14 cellular contexts compared by ENCODE assay signal in genomic region chrX:40127052-40127451, GRCh38. TPM values are rescaled to one million over a fixed set of nuclear protein-coding genes. Genes with fewer than 3 reads are reported as not detected.
DNase-seq lines count a peak whose midpoint lies in the region; ATAC-seq and TF ChIP-seq lines count a peak whose summit lies in the region.
"Had no signal": no experiment of that assay in that cellular context is flagged by ENCODE, and none has a peak within 500 bp of the region (broad histone marks: within the 10 kb centered on the region; RNA-seq: fewer than 3 reads in every experiment).

No MANE protein-coding gene starts in this region.

- TF ChIP-seq CTCF in Loucy (conservative IDR thresholded peaks at IDR 0.05; ENCODE audit: low read length) (no peak), osteoblast (IDR thresholded peaks at IDR 0.05; ENCODE audit: extremely low read depth, low read depth, low read length) (no peak), Caco-2 (IDR thresholded peaks at IDR 0.05; ENCODE audit: insufficient read depth in 1 of 2, low read depth in 1 of 2, low read length in 1 of 2, severe bottlenecking in 1 of 2, unreplicated experiment in 1 of 2) (no peak)

- peaks cover 6% of the 10 kb centered on the region for H3K4me1 Mint-ChIP-seq in activated CD4-positive, alpha-beta T cell treated with anti-CD3 and anti-CD28 coated beads, Interleukin-2, amount 10 ng/mL, durations not matched to agents 24 days and 14 days
- H3K4me1 Mint-ChIP-seq in Caco-2 (ENCODE audit: low read depth, unreplicated experiment): no peaks in the 10 kb centered on the region

- CTCF ChIA-PET in Caco-2 (lab: Charles Lee): no interaction called here

- intact Hi-C loops in activated CD4-positive, alpha-beta T cell treated with anti-CD3 and anti-CD28 coated beads, Interleukin-2, amount 10 ng/mL, durations not matched to agents 24 days and 14 days (cut with micrococcal nuclease): no loop called here
- intact Hi-C loops in Caco-2 (cut with micrococcal nuclease; ENCODE audit: unreplicated experiment): no loop called here

- H3K27me3 Mint-ChIP-seq in activated CD4-positive, alpha-beta T cell treated with anti-CD3 and anti-CD28 coated beads, Interleukin-2, amount 10 ng/mL, durations not matched to agents 24 days and 14 days: no peaks in the 10 kb centered on the region
- no peaks in the 10 kb centered on the region for H3K27me3 Mint-ChIP-seq in Caco-2 (ENCODE audit: insufficient read depth, unreplicated experiment)

- POLR2A ChIA-PET in Caco-2 (lab: Charles Lee): no interaction called here

- peaks cover 20% of the 10 kb centered on the region for H3K4me1 ChIP-seq in Loucy (ENCODE audit: insufficient read depth, low read length, poor library complexity, severe bottlenecking)
- peaks cover 9% of the 10 kb centered on the region for H3K4me1 ChIP-seq in osteoblast (ENCODE audit: insufficient read depth, low read length)
- H3K4me1 ChIP-seq in Caco-2: no peaks in the 10 kb centered on the region

- BruUV-seq in Caco-2 (replicated peaks; lab: Mats Ljungman, UMichigan): no TSS peak

- peak; percentile 75 for DNase-seq in activated CD4-positive, alpha-beta T cell treated with anti-CD3 and anti-CD28 coated beads, Interleukin-2, amount 10 ng/mL, durations not matched to agents 24 days and 14 days
- DNase-seq in activated CD4-positive, alpha-beta T cell treated with anti-CD3 and anti-CD28 coated beads for 4 hours: no peak
- DNase-seq in UCSD-AML1 (lab: John Stamatoyannopoulos, UW; ENCODE audit: unreplicated experiment): peak; percentile 26
- DNase-seq in osteoblast (ENCODE audit: insufficient read length, low spot score, missing footprints): peak; percentile 65
- no peak for DNase-seq in NCI-H526 treated with DMSO at 0.1 percent for 48 hours (lab: John Stamatoyannopoulos, UW)
- DNase-seq in Caco-2: no peak
- DNase-seq: activated effector memory CD4-positive, alpha-beta T cell treated with Interleukin-2 at 50 U/mL for 16 hours; NCI-H2081 treated with DMSO at 0.1 percent for 48 hours; tibial artery had no signal

- H3K27ac Mint-ChIP-seq in activated CD4-positive, alpha-beta T cell treated with anti-CD3 and anti-CD28 coated beads, Interleukin-2, amount 10 ng/mL, durations not matched to agents 24 days and 14 days: peak overlapping the region; percentile 84
- H3K27ac Mint-ChIP-seq in Caco-2 (ENCODE audit: unreplicated experiment): no peak overlapping the region
- H3K27ac Mint-ChIP-seq: nephron had no signal

- H3K9me2 ChIP-seq in Loucy (replicated peaks; ENCODE audit: low read depth, low read length): no peaks in the 10 kb centered on the region

- H3K36me3 ChIP-seq in Loucy (ENCODE audit: insufficient read depth, low read length) (no peaks in the 10 kb centered on the region), osteoblast (ENCODE audit: insufficient read depth, low read length) (no peaks in the 10 kb centered on the region), Caco-2 (ENCODE audit: control insufficient read depth, insufficient read depth, low read length) (no peaks in the 10 kb centered on the region)
- H3K36me3 ChIP-seq: tibial artery had no signal

- H3K4me3 Mint-ChIP-seq in activated CD4-positive, alpha-beta T cell treated with anti-CD3 and anti-CD28 coated beads, Interleukin-2, amount 10 ng/mL, durations not matched to agents 24 days and 14 days: no peak overlapping the region
- H3K4me3 Mint-ChIP-seq in Caco-2 (ENCODE audit: unreplicated experiment): no peak overlapping the region
- H3K4me3 Mint-ChIP-seq: nephron had no signal

- H4K20me1 ChIP-seq in Loucy (ENCODE audit: insufficient read depth, low read length, poor library complexity, severe bottlenecking): no peaks in the 10 kb centered on the region
- no peaks in the 10 kb centered on the region for H4K20me1 ChIP-seq in osteoblast (ENCODE audit: insufficient read depth, low read length)

- H2AFZ ChIP-seq in Loucy (ENCODE audit: low read length): no peak overlapping the region
- H2AFZ ChIP-seq in osteoblast (ENCODE audit: low read length): no peak overlapping the region

- no peak overlapping the region for H3K27ac ChIP-seq in osteoblast (ENCODE audit: low read depth, low read length)
- H3K27ac ChIP-seq: RWPE1, tibial artery, VCaP had no signal

- H3K4me2 ChIP-seq in Loucy (ENCODE audit: low read depth, low read length, poor library complexity, severe bottlenecking): peak overlapping the region; percentile 64
- no peak overlapping the region for H3K4me2 ChIP-seq in osteoblast (ENCODE audit: insufficient read depth, low read length)

- no peaks in the 10 kb centered on the region for H3F3A ChIP-seq in Loucy (ENCODE audit: low read depth)

- H3K36me3 Mint-ChIP-seq in activated CD4-positive, alpha-beta T cell treated with anti-CD3 and anti-CD28 coated beads, Interleukin-2, amount 10 ng/mL, durations not matched to agents 24 days and 14 days (ENCODE audit: low read depth): peaks cover 2% of the 10 kb centered on the region
- no peaks in the 10 kb centered on the region for H3K36me3 Mint-ChIP-seq in Caco-2 (ENCODE audit: insufficient read depth, unreplicated experiment)

- H3K9me3 Mint-ChIP-seq in activated CD4-positive, alpha-beta T cell treated with anti-CD3 and anti-CD28 coated beads, Interleukin-2, amount 10 ng/mL, durations not matched to agents 24 days and 14 days: no peaks in the 10 kb centered on the region
- no peaks in the 10 kb centered on the region for H3K9me3 Mint-ChIP-seq in Caco-2 (ENCODE audit: unreplicated experiment)

- H3K27me3 ChIP-seq in Loucy (ENCODE audit: insufficient read depth, low read length, poor library complexity, severe bottlenecking): no peaks in the 10 kb centered on the region
- H3K27me3 ChIP-seq in osteoblast (ENCODE audit: insufficient read depth, low read length): no peaks in the 10 kb centered on the region
- H3K27me3 ChIP-seq in Caco-2 (replicated peaks; ENCODE audit: control insufficient read depth, insufficient read depth, low read length): no peaks in the 10 kb centered on the region
- H3K27me3 ChIP-seq: tibial artery had no signal

- peak overlapping the region; percentile 54 for H3K9ac ChIP-seq in Loucy (ENCODE audit: low read depth, low read length, poor library complexity, severe bottlenecking)

- H3K79me2 ChIP-seq in Loucy (ENCODE audit: insufficient read depth, low read length): peaks cover 68% of the 10 kb centered on the region
- H3K79me2 ChIP-seq in osteoblast (ENCODE audit: insufficient read depth, low read length): no peaks in the 10 kb centered on the region

- H3K9me3 ChIP-seq in Loucy (ENCODE audit: insufficient read depth, low read depth, low read length) (no peaks in the 10 kb centered on the region), osteoblast (ENCODE audit: low read depth, low read length) (no peaks in the 10 kb centered on the region), Caco-2 (no peaks in the 10 kb centered on the region)
- H3K9me3 ChIP-seq: tibial artery had no signal

- no peak for ATAC-seq in GM18909 (IDR thresholded peaks at IDR 0.05; ENCODE audit: poor library complexity, unreplicated experiment)

- H3K4me3 ChIP-seq in Loucy (ENCODE audit: low read length, poor library complexity, severe bottlenecking) (peak overlapping the region; percentile 9), osteoblast (ENCODE audit: insufficient read depth, low read length) (no peak overlapping the region), Caco-2 (ENCODE audit: low read depth, low read length) (no peak overlapping the region)
- H3K4me3 ChIP-seq: tibial artery had no signal

RNA-seq across cellular contexts. Expression of gene BCOR, which starts 29.3 kb away (rescaled TPM):
- total RNA-seq in activated CD4-positive, alpha-beta T cell treated with anti-CD3 and anti-CD28 coated beads, Interleukin-2, amount 10 ng/mL, durations not matched to agents 24 days and 14 days: 61.0 and 64.5 TPM in 2 replicates
- total RNA-seq in osteoblast (14.7 and 14.8 TPM in 2 replicates), Caco-2 (2022) (16.2 and 18.6 TPM in 2 replicates)

Comparison
In these comparisons a context has a peak if more than half of its experiments do, and no peak if none do; other contexts are left out.
1. DNase-seq: peak in activated CD4-positive, alpha-beta T cell treated with anti-CD3 and anti-CD28 coated beads, Interleukin-2, amount 10 ng/mL, durations not matched to agents 24 days and 14 days (single experiment), UCSD-AML1 (single experiment) and osteoblast (single experiment); none in activated CD4-positive, alpha-beta T cell treated with anti-CD3 and anti-CD28 coated beads for 4 hours (0 of 2), NCI-H526 treated with DMSO at 0.1 percent for 48 hours (single experiment) and Caco-2 (0 of 2).